Comparison of ENCODE assay signal across 13 cellular contexts in genomic region chr11:107683807-107684206, GRCh38. TPM values are rescaled to one million over a fixed set of nuclear protein-coding genes. Genes with fewer than 3 reads are reported as not detected.
DNase-seq lines count a peak whose midpoint lies in the region; ATAC-seq and TF ChIP-seq lines count a peak whose summit lies in the region.
"Had no signal": no experiment of that assay in that cellular context is flagged by ENCODE, and none has a peak within 500 bp of the region (broad histone marks: within the 10 kb centered on the region; RNA-seq: fewer than 3 reads in every experiment).

No MANE protein-coding gene starts in this region.

- no peaks in the 10 kb centered on the region for H3K36me3 Mint-ChIP-seq in progenitor cell of endocrine pancreas (ENCODE audit: insufficient read depth)

- no peak overlapping the region for H3K27ac ChIP-seq in Karpas-422 (ENCODE audit: low read length)
- no peak overlapping the region for H3K27ac ChIP-seq in aorta (ENCODE audit: low read depth in 1 of 2, low read length in 2 of 2)
- H3K27ac ChIP-seq in prostate gland = no peak overlapping the region
- H3K27ac ChIP-seq: HL-60, skin epidermis had no signal

- TF ChIP-seq CTCF in GM12865 (IDR thresholded peaks at IDR 0.05; ENCODE audit: insufficient read depth, low read depth, low read length, missing control alignments) = peak; percentile 34
- peak; percentile 58 for TF ChIP-seq CTCF in cardiac fibroblast (IDR thresholded peaks at IDR 0.05; ENCODE audit: low read depth, low read length)
- TF ChIP-seq CTCF in progenitor cell of endocrine pancreas (IDR thresholded peaks at IDR 0.05; ENCODE audit: unreplicated experiment) = peak; percentile 41
- peak in 1 of 4 experiments; percentile 21 for TF ChIP-seq CTCF in prostate gland (IDR thresholded peaks at IDR 0.05)

- H3K4me1 ChIP-seq in Karpas-422 (ENCODE audit: low read length) (peaks cover 6% of the 10 kb centered on the region; the same call in 1 of the 2 replicates), aorta (ENCODE audit: control insufficient read depth in 1 of 2, insufficient read depth in 2 of 2, low read length in 2 of 2) (no peaks in the 10 kb centered on the region), prostate gland (replicated peaks) (no peaks in the 10 kb centered on the region)

- no peak overlapping the region for H3K4me2 ChIP-seq in Karpas-422 (ENCODE audit: low read depth, low read length, poor library complexity, severe bottlenecking)

- H3K36me3 ChIP-seq in Karpas-422 (ENCODE audit: insufficient read depth, low read length) = no peaks in the 10 kb centered on the region
- no peaks in the 10 kb centered on the region for H3K36me3 ChIP-seq in aorta (ENCODE audit: control insufficient read depth in 1 of 2, insufficient read depth in 2 of 2, low read length in 1 of 2)
- no peaks in the 10 kb centered on the region for H3K36me3 ChIP-seq in prostate gland

- 98 to 100% methylated on average over 2 of the region's 2 CpGs for WGBS in aorta, 2 donors
- 93% methylated on average over 2 of the region's 2 CpGs for WGBS in prostate gland

- H3K9me3 Mint-ChIP-seq in progenitor cell of endocrine pancreas (ENCODE audit: low read depth) = no peaks in the 10 kb centered on the region
- H3K9me3 Mint-ChIP-seq: effector memory CD8-positive, alpha-beta T cell had no signal

- H2AFZ ChIP-seq in Karpas-422 (ENCODE audit: low read length) = no peak overlapping the region

- H3K27me3 Mint-ChIP-seq in progenitor cell of endocrine pancreas = peaks cover 6% of the 10 kb centered on the region

- H3K4me3 ChIP-seq in GM12865 (ENCODE audit: low read depth, low read length) (no peak overlapping the region), Karpas-422 (ENCODE audit: low read length) (no peak overlapping the region), cardiac fibroblast (replicated peaks in 1 of 2; ENCODE audit: low read depth in 2 of 2, low read length in 2 of 2) (no peak overlapping the region), aorta (ENCODE audit: low read length in 2 of 2) (no peak overlapping the region), prostate gland (no peak overlapping the region)
- H3K4me3 ChIP-seq: skin epidermis had no signal

- no peaks in the 10 kb centered on the region for H4K20me1 ChIP-seq in Karpas-422 (ENCODE audit: insufficient read depth, low read depth, low read length)

- ATAC-seq in aorta (ENCODE audit: low FRiP score) = no peak
- ATAC-seq: effector memory CD8-positive, alpha-beta T cell; left ventricle myocardium superior had no signal

- no peaks in the 10 kb centered on the region for H3K79me2 ChIP-seq in Karpas-422 (ENCODE audit: low read length)

- H3K4me1 Mint-ChIP-seq in progenitor cell of endocrine pancreas (ENCODE audit: low read depth) = no peaks in the 10 kb centered on the region

- TF ChIP-seq POLR2A in prostate gland (IDR thresholded peaks at IDR 0.05) = no peak

- intact Hi-C loops in aorta (cut with DNase I) = no loop called here
- intact Hi-C loops in prostate gland (cut with DNase I) = no loop called here

- H3K9me3 ChIP-seq in Karpas-422 (ENCODE audit: low read length) (no peaks in the 10 kb centered on the region), aorta (ENCODE audit: control insufficient read depth, low read length) (peaks cover 2% of the 10 kb centered on the region), prostate gland (no peaks in the 10 kb centered on the region)

- no peak overlapping the region for H3K9ac ChIP-seq in Karpas-422 (ENCODE audit: low read length)

- no peaks in the 10 kb centered on the region for H3K9me2 ChIP-seq in Karpas-422 (replicated peaks; ENCODE audit: insufficient read depth, low read length)

- no peak overlapping the region for H3K4me3 Mint-ChIP-seq in progenitor cell of endocrine pancreas (ENCODE audit: low read depth)
- H3K4me3 Mint-ChIP-seq: effector memory CD8-positive, alpha-beta T cell had no signal

- no peak for DNase-seq in GM12865 (ENCODE audit: low read depth)
- peak; percentile 64 for DNase-seq in Karpas-422
- peak in 1 of 2 donors; percentile 36 for DNase-seq in cardiac fibroblast (ENCODE audit: low read depth in 2 of 2)
- DNase-seq in progenitor cell of endocrine pancreas (ENCODE audit: low spot score, unreplicated experiment) = no peak
- DNase-seq in aorta = no peak
- DNase-seq in NCI-H510A treated with DMSO at 0.1 percent for 48 hours (lab: John Stamatoyannopoulos, UW) = no peak
- no peak for DNase-seq in prostate gland (ENCODE audit: low spot score)
- DNase-seq: effector memory CD8-positive, alpha-beta T cell; left ventricle myocardium superior; NCI-H524 treated with DMSO at 0.1 percent for 48 hours; stimulated activated naive CD4-positive, alpha-beta T cell had no signal

- H3K27ac Mint-ChIP-seq in progenitor cell of endocrine pancreas = no peak overlapping the region
- H3K27ac Mint-ChIP-seq: effector memory CD8-positive, alpha-beta T cell had no signal

- no peaks in the 10 kb centered on the region for H3K27me3 ChIP-seq in Karpas-422 (ENCODE audit: low read length)
- H3K27me3 ChIP-seq in aorta (ENCODE audit: control insufficient read depth in 1 of 2, insufficient read depth in 2 of 2, low read length in 1 of 2) = no peaks in the 10 kb centered on the region
- no peaks in the 10 kb centered on the region for H3K27me3 ChIP-seq in prostate gland (replicated peaks; ENCODE audit: insufficient read depth)

RNA-seq across cellular contexts. Expression of gene SLN, which starts 28.0 kb away (rescaled TPM):
- not detected in 2 replicates for total RNA-seq in Karpas-422 (2014; rRNA removed; shearing (Covaris generic); ENCODE audit: low replicate concordance)
- total RNA-seq in progenitor cell of endocrine pancreas (0.67 TPM in 1 of 2 replicates, not detected in the other), aorta (1 to 10 TPM; 1.0 to 7.7 TPM), prostate gland (1 to 10 TPM in 1 of 2 donors, not detected in 1; 9.1 TPM)
- not detected for polyA plus RNA-seq in aorta
